ENCODE assay signal across 11 cellular contexts in genomic region chr14:54364555-54365415, GRCh38. TPM values are rescaled to one million over a fixed set of nuclear protein-coding genes. Genes with fewer than 3 reads are reported as not detected.
DNase-seq lines count a peak whose midpoint lies in the region; ATAC-seq, FAIRE-seq and TF ChIP-seq lines count a peak whose summit lies in the region.
"Had no signal": no experiment of that assay in that cellular context is flagged by ENCODE, and none has a peak within 500 bp of the region (broad histone marks: within the 10 kb centered on the region; RNA-seq: fewer than 3 reads in every experiment).

No MANE protein-coding gene starts in this region.

- no peaks in the 10 kb centered on the region for H3K9me3 ChIP-seq in HepG2 (ENCODE audit: low read length)
- H3K9me3 ChIP-seq in uterus, result no peaks in the 10 kb centered on the region

- intact Hi-C loops in HepG2 (cut with micrococcal nuclease; ENCODE audit: unreplicated experiment) (loop anchor here (5.0 kb wide), 1 partner anchor 123 kb away; the partner anchor contains the start of gene GMFB), uterus (cut with DNase I; ENCODE audit: low total_unique reads) (no loop called here)

- H3K79me2 ChIP-seq in HepG2 (ENCODE audit: insufficient read depth, low read length), result no peaks in the 10 kb centered on the region

- peaks cover 72% of the 10 kb centered on the region for H3K4me1 ChIP-seq in HepG2 (ENCODE audit: insufficient read depth, low read length)
- no peaks in the 10 kb centered on the region for H3K4me1 ChIP-seq in uterus

- H3K9ac ChIP-seq in HepG2 (ENCODE audit: insufficient read depth, low read depth, low read length), result no peak overlapping the region

- TF ChIP-seq RAD21 in HepG2 (CRISPR knock-in tag; IDR thresholded peaks at IDR 0.05), result no peak

- ATAC-seq in HepG2, result peak; percentile 9; the same call in 1 of the 3 replicates
- ATAC-seq in GM18861 (IDR thresholded peaks at IDR 0.05; ENCODE audit: unreplicated experiment), result no peak
- ATAC-seq: GM23338, WTC11 had no signal

- H3K36me3 ChIP-seq in HepG2 (replicated peaks in 1 of 2; ENCODE audit: control insufficient read depth in 1 of 2, insufficient read depth in 2 of 2, low read length in 2 of 2), result no peaks in the 10 kb centered on the region
- no peaks in the 10 kb centered on the region for H3K36me3 ChIP-seq in uterus

- POLR2A ChIA-PET in HepG2 (lab: Yijun Ruan, JAX), result interaction anchor here (3.0 kb wide), 1 partner anchor 11 kb away, joined by 28 read pairs; no protein-coding TSS in a partner anchor

- TF ChIP-seq POLR2A in HepG2 (IDR thresholded peaks at IDR 0.05; ENCODE audit: insufficient read depth in 1 of 2, low read depth in 2 of 2, low read length in 2 of 2) (no peak), uterus (IDR thresholded peaks at IDR 0.05) (no peak)

- FAIRE-seq in HepG2 (lab: Jason Lieb, UNC), result no peak

- no TSS peak for BruUV-seq in HepG2 (replicated peaks; lab: Mats Ljungman, UMichigan)

- WGBS in HepG2 (ENCODE audit: low lambda C conversion rate), result 80% methylated on average over 8 of the region's 9 CpGs

- peak overlapping the region; percentile 24 for H3K27ac ChIP-seq in HepG2 (ENCODE audit: extremely low read length, insufficient read depth, low read length)
- peak overlapping the region; percentile 28 to 48 for H3K27ac ChIP-seq in uterus

- H3K4me2 ChIP-seq in HepG2 (ENCODE audit: low read depth, low read length), result no peak overlapping the region

- CTCF ChIA-PET in HepG2 (lab: Yijun Ruan, JAX; ENCODE audit: low intra/inter-chr PET ratio, low total read pairs), result no interaction called here

- DNase-seq in NCI-H748 (lab: John Stamatoyannopoulos, UW; ENCODE audit: unreplicated experiment) (peak; percentile 4), NCI-H748 treated with DMSO at 0.1 percent for 48 hours (lab: John Stamatoyannopoulos, UW) (no peak), dermis blood vessel endothelial cell (peak; percentile 97), HepG2 (ENCODE audit: low spot score) (peak; percentile 83), uterus (peak; percentile 21 to 57), NCI-H128 (lab: John Stamatoyannopoulos, UW; ENCODE audit: unreplicated experiment) (no peak), NCI-H2196 (lab: John Stamatoyannopoulos, UW; ENCODE audit: unreplicated experiment) (no peak)
- DNase-seq: ACHN had no signal

- in situ Hi-C loops in HepG2 (cut with HindIII; ENCODE audit: extremely low pct_ligation_motif_present, low pct_unique_long_range_greater_than_20kb), result loop anchor here (5.0 to 10.0 kb wide), 2 partner anchors 58 to 120 kb away; partner anchors contain the start of gene GMFB

- TF ChIP-seq EP300 in HepG2 (IDR thresholded peaks at IDR 0.05; ENCODE audit: low read depth in 2 of 2, low read length in 2 of 2) (no peak), HepG2 (CRISPR knock-in tag; IDR thresholded peaks at IDR 0.05; ENCODE audit: borderline replicate concordance) (no peak)

- H2AFZ ChIP-seq in HepG2 (ENCODE audit: low read length), result no peak overlapping the region
- H2AFZ ChIP-seq: GM23338 had no signal

- H4K20me1 ChIP-seq in HepG2 (ENCODE audit: insufficient read depth, low read length), result no peaks in the 10 kb centered on the region

- TF ChIP-seq CTCF in HepG2 (CRISPR knock-in tag; IDR thresholded peaks at IDR 0.05) (no peak), uterus (IDR thresholded peaks at IDR 0.05) (no peak)

- no peaks in the 10 kb centered on the region for H3K27me3 ChIP-seq in HepG2 (ENCODE audit: control insufficient read depth in 1 of 2, insufficient read depth in 2 of 2, low read length in 2 of 2)
- no peaks in the 10 kb centered on the region for H3K27me3 ChIP-seq in uterus

- H3K4me3 ChIP-seq in HepG2 (replicated peaks in 1 of 3; ENCODE audit: insufficient read depth in 1 of 3, low read depth in 2 of 3, low read length in 3 of 3) (no peak overlapping the region), uterus (no peak overlapping the region)
- H3K4me3 ChIP-seq: GM23338 had no signal

TF ChIP-seq in HepG2, 621 proteins besides CTCF, POLR2A, EP300 and RAD21 (continues in another document):
- TF ChIP-seq HNRNPK (IDR thresholded peaks at IDR 0.05; ENCODE audit: low read depth, low read length, poor library complexity, severe bottlenecking), result no peak
- TF ChIP-seq ZNF44 (CRISPR knock-in tag; IDR thresholded peaks at IDR 0.05), result no peak
- no peak for TF ChIP-seq SMAD9 (CRISPR knock-in tag; IDR thresholded peaks at IDR 0.05)
- TF ChIP-seq DMTF1 (CRISPR knock-in tag; IDR thresholded peaks at IDR 0.05), result no peak
- no peak for TF ChIP-seq PAX8 (CRISPR knock-in tag; IDR thresholded peaks at IDR 0.05; ENCODE audit: borderline replicate concordance)
- TF ChIP-seq, protein P1, sequence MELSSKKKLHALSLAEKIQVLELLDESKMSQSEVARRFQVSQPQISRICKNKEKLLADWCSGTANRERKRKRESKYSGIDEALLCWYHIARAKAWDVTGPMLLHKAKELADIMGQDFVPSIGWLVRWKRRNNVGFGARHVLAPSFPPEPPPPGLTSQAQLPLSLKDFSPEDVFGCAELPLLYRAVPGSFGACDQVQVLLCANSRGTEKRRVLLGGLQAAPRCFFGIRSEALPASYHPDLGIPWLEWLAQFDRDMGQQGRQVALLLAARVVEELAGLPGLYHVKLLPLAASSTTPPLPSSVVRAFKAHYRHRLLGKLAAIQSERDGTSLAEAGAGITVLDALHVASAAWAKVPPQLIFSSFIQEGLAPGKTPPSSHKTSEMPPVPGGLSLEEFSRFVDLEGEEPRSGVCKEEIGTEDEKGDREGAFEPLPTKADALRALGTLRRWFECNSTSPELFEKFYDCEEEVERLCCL (CRISPR knock-in tag; IDR thresholded peaks at IDR 0.05; ENCODE audit: borderline replicate concordance), result no peak
- no peak for TF ChIP-seq SOX13 (IDR thresholded peaks at IDR 0.05)
- TF ChIP-seq SOX13 (CRISPR knock-in tag; conservative IDR thresholded peaks at IDR 0.05 in 1 of 2, IDR thresholded peaks at IDR 0.05 in 1 of 2), result 0 out of 4 replicates have a peak, but pooled peaks of 1 of the 2 experiments have one; percentile 16
- TF ChIP-seq BCL6 (CRISPR knock-in tag; IDR thresholded peaks at IDR 0.05), result peak; percentile 23; the same call in 1 of the 2 replicates
- TF ChIP-seq, protein P2, sequence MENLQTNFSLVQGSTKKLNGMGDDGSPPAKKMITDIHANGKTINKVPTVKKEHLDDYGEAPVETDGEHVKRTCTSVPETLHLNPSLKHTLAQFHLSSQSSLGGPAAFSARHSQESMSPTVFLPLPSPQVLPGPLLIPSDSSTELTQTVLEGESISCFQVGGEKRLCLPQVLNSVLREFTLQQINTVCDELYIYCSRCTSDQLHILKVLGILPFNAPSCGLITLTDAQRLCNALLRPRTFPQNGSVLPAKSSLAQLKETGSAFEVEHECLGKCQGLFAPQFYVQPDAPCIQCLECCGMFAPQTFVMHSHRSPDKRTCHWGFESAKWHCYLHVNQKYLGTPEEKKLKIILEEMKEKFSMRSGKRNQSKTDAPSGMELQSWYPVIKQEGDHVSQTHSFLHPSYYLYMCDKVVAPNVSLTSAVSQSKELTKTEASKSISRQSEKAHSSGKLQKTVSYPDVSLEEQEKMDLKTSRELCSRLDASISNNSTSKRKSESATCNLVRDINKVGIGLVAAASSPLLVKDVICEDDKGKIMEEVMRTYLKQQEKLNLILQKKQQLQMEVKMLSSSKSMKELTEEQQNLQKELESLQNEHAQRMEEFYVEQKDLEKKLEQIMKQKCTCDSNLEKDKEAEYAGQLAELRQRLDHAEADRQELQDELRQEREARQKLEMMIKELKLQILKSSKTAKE (CRISPR knock-in tag; IDR thresholded peaks at IDR 0.05; ENCODE audit: borderline replicate concordance), result no peak

RNA-seq across cellular contexts. Expression of gene CDKN3, which starts 32.0 kb away (rescaled TPM):
- total RNA-seq in dermis blood vessel endothelial cell, result 34.4 and 83.6 TPM in 2 replicates
- 88.9 and 111 TPM in 2 replicates for total RNA-seq in HepG2 (2016; rRNA removed; fragmentation: Illumina TruSeq; extraction: Trizol)
- 99.7 and 101 TPM in 2 replicates for total RNA-seq in HepG2 (2016; cell fraction: cytosol; rRNA removed; fragmentation: Illumina TruSeq; extraction: Trizol; ENCODE audit: low read depth)
- 85.6 and 114 TPM in 2 replicates for total RNA-seq in HepG2 (2016; cell fraction: insoluble cytoplasmic fraction; rRNA removed; fragmentation: Illumina TruSeq; extraction: Trizol)
- 103 and 105 TPM in 2 replicates for total RNA-seq in HepG2 (2016; cell fraction: membrane; rRNA removed; fragmentation: Illumina TruSeq; extraction: Trizol)
- 34.4 and 36.0 TPM in 2 replicates for total RNA-seq in HepG2 (2016; cell fraction: nucleus; rRNA removed; fragmentation: Illumina TruSeq; extraction: Trizol)
- polyA plus RNA-seq in HepG2 (2011; rRNA removed), result 35.6 and 63.0 TPM in 2 replicates
- polyA plus RNA-seq in HepG2 (2011; cell fraction: cytosol; rRNA removed), result 33.8 and 36.3 TPM in 2 replicates
- 11.3 and 11.6 TPM in 2 replicates for polyA plus RNA-seq in HepG2 (2011; cell fraction: nucleus; rRNA removed)
- 20.0 and 47.4 TPM in 2 replicates for polyA plus RNA-seq in HepG2 (2012)
- polyA plus RNA-seq in HepG2 (2016; cell fraction: cytosol; fragmentation: Illumina TruSeq; extraction: Trizol; ENCODE audit: low read depth), result 161 and 180 TPM in 2 replicates
- polyA plus RNA-seq in HepG2 (2016; cell fraction: insoluble cytoplasmic fraction; fragmentation: Illumina TruSeq; extraction: Trizol; ENCODE audit: low read depth), result 126 and 133 TPM in 2 replicates
- polyA plus RNA-seq in HepG2 (2016; cell fraction: membrane; fragmentation: Illumina TruSeq; extraction: Trizol; ENCODE audit: low read depth), result 133 and 134 TPM in 2 replicates
- polyA plus RNA-seq in HepG2 (2016; cell fraction: nucleus; fragmentation: Illumina TruSeq; extraction: Trizol; ENCODE audit: insufficient read depth, low read depth), result 52.0 and 52.9 TPM in 2 replicates
- 13.8 and 27.5 TPM in 2 replicates for polyA minus RNA-seq in HepG2 (2011; rRNA and poly(A)+ RNA removed; ENCODE audit: low replicate concordance)
- polyA minus RNA-seq in HepG2 (2011; cell fraction: cytosol; rRNA and poly(A)+ RNA removed), result 8.9 and 13.9 TPM in 2 replicates
- polyA minus RNA-seq in HepG2 (2011; cell fraction: nucleus; rRNA and poly(A)+ RNA removed), result 10.0 and 15.7 TPM in 2 replicates
- total RNA-seq in uterus, result 10 to 100 TPM in 1 of 4 donors, 1 to 10 TPM in 2, not detected in 1; 1.3 to 24.3 (median 4.4) TPM

Comparison
In these comparisons a context has a peak if more than half of its experiments do, and no peak if none do; other contexts are left out.
1. DNase-seq: peak in NCI-H748 (single experiment), dermis blood vessel endothelial cell (single experiment), HepG2 (single experiment) and uterus (2 of 2); none in NCI-H748 treated with DMSO at 0.1 percent for 48 hours (single experiment), NCI-H128 (single experiment) and NCI-H2196 (single experiment).